In the genomic region with DNA sequence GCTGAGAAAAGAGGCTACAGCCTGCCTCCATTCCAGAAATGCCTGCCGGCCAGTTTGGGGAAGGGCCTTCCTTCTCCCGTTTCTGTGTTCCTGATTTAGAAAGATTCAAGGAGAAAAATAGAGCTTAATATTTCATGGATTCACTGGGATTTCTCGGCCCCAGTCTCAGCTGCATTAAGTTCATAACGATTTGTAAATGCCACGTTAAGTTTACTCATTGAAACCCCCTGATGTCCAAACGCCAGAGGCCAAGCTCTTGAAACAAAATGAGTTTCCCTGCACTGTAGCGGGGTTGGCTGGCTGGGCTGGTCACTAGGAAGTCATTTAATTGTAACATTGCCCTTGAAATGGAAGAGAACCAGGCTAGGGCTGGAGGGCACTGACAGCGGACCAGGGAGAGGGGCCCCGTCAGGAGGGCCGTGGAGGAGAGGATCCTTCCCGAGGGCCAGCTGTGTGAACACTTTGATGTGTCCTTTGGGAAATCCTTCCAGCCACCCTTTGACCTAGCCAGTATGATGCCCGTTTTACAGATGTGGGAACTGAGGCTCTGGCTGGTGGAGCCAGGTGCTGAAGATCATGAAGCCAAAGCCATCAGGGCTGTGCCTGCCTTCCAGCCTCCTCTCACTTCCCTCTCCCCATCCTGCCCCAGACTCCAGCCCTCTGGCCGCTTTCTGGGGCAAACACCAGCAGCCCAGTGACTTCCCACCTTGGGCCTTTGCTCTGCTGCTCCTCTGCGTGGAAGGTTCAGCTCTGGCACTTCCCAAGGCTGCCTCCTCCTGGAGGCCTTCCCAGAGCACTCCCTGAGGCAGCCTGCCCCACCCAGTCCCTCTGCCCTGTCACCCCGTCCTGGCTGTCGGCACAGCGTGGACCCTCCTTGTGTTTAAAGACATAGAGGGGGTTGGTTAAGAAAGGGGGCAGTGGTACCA, we compare ENCODE assay signal across 23 cellular contexts.
DNase-seq lines count a peak whose midpoint lies in the region; ATAC-seq and TF ChIP-seq lines count a peak whose summit lies in the region.
"Had no signal": no experiment of that assay in that cellular context is flagged by ENCODE, and none has a peak within 500 bp of the region (broad histone marks: within the 10 kb centered on the region; RNA-seq: fewer than 3 reads in every experiment).

No MANE protein-coding gene starts in this region.

- H3K9ac ChIP-seq in neural progenitor cell = no peak overlapping the region
- H3K9ac ChIP-seq: KMS-11 had no signal

- TF ChIP-seq CTCF in natural killer cell (IDR thresholded peaks at IDR 0.05) (no peak), chondrocyte (IDR thresholded peaks at IDR 0.05) (no peak), neural progenitor cell (IDR thresholded peaks at IDR 0.05) (no peak)

- H3K9me3 Mint-ChIP-seq in natural killer cell treated with Interleukin-12 subunit alpha and Interleukin-12 subunit beta and Interleukin-15 and Interleukin-18, amount 100 ng/mL, for 72 hours = no peaks in the 10 kb centered on the region
- H3K9me3 Mint-ChIP-seq in natural killer cell (no peaks in the 10 kb centered on the region), chondrocyte (ENCODE audit: low read depth) (no peaks in the 10 kb centered on the region), neural progenitor cell (peaks cover 2% of the 10 kb centered on the region)
- H3K9me3 Mint-ChIP-seq: activated naive CD8-positive, alpha-beta T cell treated with anti-CD3 and anti-CD28 coated beads, Interleukin-2, amount 50 U/mL, for 24 hours; CD14-positive monocyte; WTC11 had no signal

- H4K20me1 ChIP-seq in neural progenitor cell (ENCODE audit: low read depth) = no peaks in the 10 kb centered on the region

- no peaks in the 10 kb centered on the region for H3F3A ChIP-seq in neural progenitor cell (ENCODE audit: low read depth)

- H3K4me3 ChIP-seq in neural progenitor cell = no peak overlapping the region
- H3K4me3 ChIP-seq: psoas muscle, skin epidermis, tibial artery had no signal

- H3K4me2 ChIP-seq in neural progenitor cell = no peak overlapping the region
- H3K4me2 ChIP-seq: KMS-11 had no signal

- no peak overlapping the region for H2AFZ ChIP-seq in neural progenitor cell (replicated peaks)

- H3K27ac ChIP-seq in neural progenitor cell = no peak overlapping the region
- H3K27ac ChIP-seq: KMS-11, psoas muscle, skin epidermis had no signal

- no peaks in the 10 kb centered on the region for H3K36me3 ChIP-seq in neural progenitor cell
- H3K36me3 ChIP-seq: brain microvascular endothelial cell had no signal

- intact Hi-C loops in natural killer cell (cut with micrococcal nuclease) = no loop called here

- H3K27me3 Mint-ChIP-seq in natural killer cell treated with Interleukin-12 subunit alpha and Interleukin-12 subunit beta and Interleukin-15 and Interleukin-18, amount 100 ng/mL, for 72 hours = no peaks in the 10 kb centered on the region
- no peaks in the 10 kb centered on the region for H3K27me3 Mint-ChIP-seq in natural killer cell (ENCODE audit: low read depth in 2 of 2)
- H3K27me3 Mint-ChIP-seq in chondrocyte (ENCODE audit: low read depth) = no peaks in the 10 kb centered on the region
- no peaks in the 10 kb centered on the region for H3K27me3 Mint-ChIP-seq in neural progenitor cell (ENCODE audit: insufficient read depth, low read depth)
- H3K27me3 Mint-ChIP-seq: activated naive CD8-positive, alpha-beta T cell treated with anti-CD3 and anti-CD28 coated beads, Interleukin-2, amount 50 U/mL, for 24 hours had no signal

- no peaks in the 10 kb centered on the region for H3K27me3 ChIP-seq in neural progenitor cell
- H3K27me3 ChIP-seq: brain microvascular endothelial cell, tibial artery had no signal

- H3K36me3 Mint-ChIP-seq in natural killer cell treated with Interleukin-12 subunit alpha and Interleukin-12 subunit beta and Interleukin-15 and Interleukin-18, amount 100 ng/mL, for 72 hours = no peaks in the 10 kb centered on the region
- H3K36me3 Mint-ChIP-seq in natural killer cell (no peaks in the 10 kb centered on the region), chondrocyte (ENCODE audit: low read depth) (peaks cover 3% of the 10 kb centered on the region), neural progenitor cell (peaks cover 10% of the 10 kb centered on the region)

- no peak overlapping the region for H3K4me3 Mint-ChIP-seq in natural killer cell treated with Interleukin-12 subunit alpha and Interleukin-12 subunit beta and Interleukin-15 and Interleukin-18, amount 100 ng/mL, for 72 hours
- H3K4me3 Mint-ChIP-seq in natural killer cell (no peak overlapping the region), chondrocyte (ENCODE audit: unreplicated experiment) (no peak overlapping the region), neural progenitor cell (peak overlapping the region; percentile 21)
- H3K4me3 Mint-ChIP-seq: activated naive CD8-positive, alpha-beta T cell treated with anti-CD3 and anti-CD28 coated beads, Interleukin-2, amount 50 U/mL, for 24 hours; CD14-positive monocyte; WTC11 had no signal

- no peaks in the 10 kb centered on the region for H3K9me3 ChIP-seq in neural progenitor cell (ENCODE audit: low read depth)
- H3K9me3 ChIP-seq: psoas muscle, tibial artery had no signal

- H3K4me1 ChIP-seq in neural progenitor cell = no peaks in the 10 kb centered on the region
- H3K4me1 ChIP-seq: psoas muscle had no signal

- H3K27ac Mint-ChIP-seq in natural killer cell treated with Interleukin-12 subunit alpha and Interleukin-12 subunit beta and Interleukin-15 and Interleukin-18, amount 100 ng/mL, for 72 hours = no peak overlapping the region
- no peak overlapping the region for H3K27ac Mint-ChIP-seq in natural killer cell
- H3K27ac Mint-ChIP-seq in chondrocyte (ENCODE audit: unreplicated experiment) = peak overlapping the region; percentile 93
- H3K27ac Mint-ChIP-seq in neural progenitor cell = peak overlapping the region; percentile 17
- H3K27ac Mint-ChIP-seq: activated naive CD8-positive, alpha-beta T cell treated with anti-CD3 and anti-CD28 coated beads, Interleukin-2, amount 50 U/mL, for 24 hours; WTC11 had no signal

- H3K79me2 ChIP-seq in neural progenitor cell (ENCODE audit: low read depth) = no peaks in the 10 kb centered on the region

- no peak for ATAC-seq in natural killer cell treated with Interleukin-12 subunit alpha and Interleukin-12 subunit beta and Interleukin-15 and Interleukin-18, amount 100 ng/mL, for 72 hours
- no peak for ATAC-seq in natural killer cell
- no peak for ATAC-seq in HG02938 (IDR thresholded peaks at IDR 0.05; ENCODE audit: unreplicated experiment)
- ATAC-seq in GM19452 (IDR thresholded peaks at IDR 0.05; ENCODE audit: unreplicated experiment) = no peak
- ATAC-seq: activated naive CD8-positive, alpha-beta T cell treated with anti-CD3 and anti-CD28 coated beads, Interleukin-2, amount 50 U/mL, for 24 hours; left colon; WTC11 had no signal

- no peaks in the 10 kb centered on the region for H3K4me1 Mint-ChIP-seq in natural killer cell treated with Interleukin-12 subunit alpha and Interleukin-12 subunit beta and Interleukin-15 and Interleukin-18, amount 100 ng/mL, for 72 hours (ENCODE audit: low read depth in 2 of 2)
- H3K4me1 Mint-ChIP-seq in natural killer cell = peaks cover 0 to 7% of the 10 kb centered on the region in 2 donors
- H3K4me1 Mint-ChIP-seq in chondrocyte (ENCODE audit: low read depth) = peaks cover 26% of the 10 kb centered on the region
- H3K4me1 Mint-ChIP-seq in neural progenitor cell = peaks cover 18% of the 10 kb centered on the region
- H3K4me1 Mint-ChIP-seq: activated naive CD8-positive, alpha-beta T cell treated with anti-CD3 and anti-CD28 coated beads, Interleukin-2, amount 50 U/mL, for 24 hours; CD14-positive monocyte; WTC11 had no signal

- peak; percentile 55 for DNase-seq in natural killer cell treated with Interleukin-12 subunit alpha and Interleukin-12 subunit beta and Interleukin-15 and Interleukin-18, amount 100 ng/mL, for 72 hours (ENCODE audit: low spot score)
- DNase-seq in natural killer cell = no peak
- DNase-seq in chondrocyte (ENCODE audit: low spot score) = peak; percentile 61
- no peak for DNase-seq in neural progenitor cell (ENCODE audit: low spot score)
- no peak for DNase-seq in KG1 (lab: John Stamatoyannopoulos, UW)
- DNase-seq in GOT3 (lab: John Stamatoyannopoulos, UW) = no peak
- DNase-seq: activated CD4-positive, alpha-beta T cell treated with anti-CD3 and anti-CD28 coated beads, Interleukin-2, amount 50 U/mL, for 48 hours; activated effector memory CD4-positive, alpha-beta T cell treated with anti-CD3 and anti-CD28 coated beads, Interleukin-2, amount 50 U/mL, for 16 hours; activated naive CD8-positive, alpha-beta T cell treated with anti-CD3 and anti-CD28 coated beads, Interleukin-2, amount 50 U/mL, for 24 hours; cortex of kidney; left colon; RPMI8226; stimulated activated CD4-positive, alpha-beta T cell treated with anti-CD3 and anti-CD28 coated beads, Interleukin-2, amount 100 ng/mL, for 48 hours; stimulated activated naive CD4-positive, alpha-beta T cell treated with Interleukin-2 at 50 U/mL for 16 hours; tibial artery had no signal

Comparison
In these comparisons a context has a peak if more than half of its experiments do, and no peak if none do; other contexts are left out.
1. DNase-seq: peak in natural killer cell treated with Interleukin-12 subunit alpha and Interleukin-12 subunit beta and Interleukin-15 and Interleukin-18, amount 100 ng/mL, for 72 hours (single experiment) and chondrocyte (single experiment); none in natural killer cell (single experiment), neural progenitor cell (single experiment), KG1 (single experiment) and GOT3 (single experiment).
2. H3K27ac Mint-ChIP-seq: peak in chondrocyte (single experiment) and neural progenitor cell (single experiment); none in natural killer cell treated with Interleukin-12 subunit alpha and Interleukin-12 subunit beta and Interleukin-15 and Interleukin-18, amount 100 ng/mL, for 72 hours (0 of 2) and natural killer cell (0 of 2).